Comparison of ENCODE assay signal across 1 cellular context in the genomic region with DNA sequence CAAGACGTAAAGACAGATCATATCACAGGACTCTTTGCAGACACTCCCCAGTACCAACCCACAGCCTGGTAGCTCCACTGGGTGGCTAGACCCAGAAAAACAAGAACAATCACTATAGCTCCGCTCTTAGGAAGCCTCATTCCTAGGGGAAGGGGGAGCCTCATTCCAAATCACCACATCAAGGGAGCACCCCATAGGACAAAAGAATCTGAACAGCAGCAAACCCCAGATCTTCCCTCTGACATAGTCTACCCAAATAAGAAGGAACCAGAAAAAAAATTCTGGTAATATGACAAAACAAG.
TF ChIP-seq lines count a peak whose summit lies in the region.

No MANE protein-coding gene starts in this region.

TF ChIP-seq in WTC11, 78 proteins besides CTCF, POLR2A, EP300 and RAD21:
- TF ChIP-seq ZNF396 (CRISPR knock-in tag; IDR thresholded peaks at IDR 0.05; ENCODE audit: borderline replicate concordance) (no peak), SMAD4 (CRISPR knock-in tag; IDR thresholded peaks at IDR 0.05) (no peak), TEAD1 (CRISPR knock-in tag; IDR thresholded peaks at IDR 0.05) (no peak), GRHL2 (CRISPR knock-in tag; IDR thresholded peaks at IDR 0.05; ENCODE audit: insufficient replicate concordance, severe bottlenecking) (no peak), TCF7 (CRISPR knock-in tag; IDR thresholded peaks at IDR 0.05; ENCODE audit: low read depth) (no peak), ZNF423 (CRISPR knock-in tag; IDR thresholded peaks at IDR 0.05) (no peak), MXD4 (CRISPR knock-in tag; IDR thresholded peaks at IDR 0.05; ENCODE audit: borderline replicate concordance) (no peak), FOXP1 (CRISPR knock-in tag; IDR thresholded peaks at IDR 0.05; ENCODE audit: borderline replicate concordance) (no peak), MYBL2 (CRISPR knock-in tag; IDR thresholded peaks at IDR 0.05) (no peak), ZNF232 (CRISPR knock-in tag; IDR thresholded peaks at IDR 0.05) (no peak)
- TF ChIP-seq, protein P1, sequence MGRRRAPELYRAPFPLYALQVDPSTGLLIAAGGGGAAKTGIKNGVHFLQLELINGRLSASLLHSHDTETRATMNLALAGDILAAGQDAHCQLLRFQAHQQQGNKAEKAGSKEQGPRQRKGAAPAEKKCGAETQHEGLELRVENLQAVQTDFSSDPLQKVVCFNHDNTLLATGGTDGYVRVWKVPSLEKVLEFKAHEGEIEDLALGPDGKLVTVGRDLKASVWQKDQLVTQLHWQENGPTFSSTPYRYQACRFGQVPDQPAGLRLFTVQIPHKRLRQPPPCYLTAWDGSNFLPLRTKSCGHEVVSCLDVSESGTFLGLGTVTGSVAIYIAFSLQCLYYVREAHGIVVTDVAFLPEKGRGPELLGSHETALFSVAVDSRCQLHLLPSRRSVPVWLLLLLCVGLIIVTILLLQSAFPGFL (CRISPR knock-in tag; IDR thresholded peaks at IDR 0.05; ENCODE audit: borderline replicate concordance) = no peak
- TF ChIP-seq, protein P2, sequence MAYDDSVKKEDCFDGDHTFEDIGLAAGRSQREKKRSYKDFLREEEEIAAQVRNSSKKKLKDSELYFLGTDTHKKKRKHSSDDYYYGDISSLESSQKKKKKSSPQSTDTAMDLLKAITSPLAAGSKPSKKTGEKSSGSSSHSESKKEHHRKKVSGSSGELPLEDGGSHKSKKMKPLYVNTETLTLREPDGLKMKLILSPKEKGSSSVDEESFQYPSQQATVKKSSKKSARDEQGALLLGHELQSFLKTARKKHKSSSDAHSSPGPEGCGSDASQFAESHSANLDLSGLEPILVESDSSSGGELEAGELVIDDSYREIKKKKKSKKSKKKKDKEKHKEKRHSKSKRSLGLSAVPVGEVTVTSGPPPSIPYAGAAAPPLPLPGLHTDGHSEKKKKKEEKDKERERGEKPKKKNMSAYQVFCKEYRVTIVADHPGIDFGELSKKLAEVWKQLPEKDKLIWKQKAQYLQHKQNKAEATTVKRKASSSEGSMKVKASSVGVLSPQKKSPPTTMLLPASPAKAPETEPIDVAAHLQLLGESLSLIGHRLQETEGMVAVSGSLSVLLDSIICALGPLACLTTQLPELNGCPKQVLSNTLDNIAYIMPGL (CRISPR knock-in tag; IDR thresholded peaks at IDR 0.05) = no peak
- TF ChIP-seq, protein P3, sequence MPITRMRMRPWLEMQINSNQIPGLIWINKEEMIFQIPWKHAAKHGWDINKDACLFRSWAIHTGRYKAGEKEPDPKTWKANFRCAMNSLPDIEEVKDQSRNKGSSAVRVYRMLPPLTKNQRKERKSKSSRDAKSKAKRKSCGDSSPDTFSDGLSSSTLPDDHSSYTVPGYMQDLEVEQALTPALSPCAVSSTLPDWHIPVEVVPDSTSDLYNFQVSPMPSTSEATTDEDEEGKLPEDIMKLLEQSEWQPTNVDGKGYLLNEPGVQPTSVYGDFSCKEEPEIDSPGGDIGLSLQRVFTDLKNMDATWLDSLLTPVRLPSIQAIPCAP (CRISPR knock-in tag; IDR thresholded peaks at IDR 0.05) = no peak
- TF ChIP-seq, protein P4, sequence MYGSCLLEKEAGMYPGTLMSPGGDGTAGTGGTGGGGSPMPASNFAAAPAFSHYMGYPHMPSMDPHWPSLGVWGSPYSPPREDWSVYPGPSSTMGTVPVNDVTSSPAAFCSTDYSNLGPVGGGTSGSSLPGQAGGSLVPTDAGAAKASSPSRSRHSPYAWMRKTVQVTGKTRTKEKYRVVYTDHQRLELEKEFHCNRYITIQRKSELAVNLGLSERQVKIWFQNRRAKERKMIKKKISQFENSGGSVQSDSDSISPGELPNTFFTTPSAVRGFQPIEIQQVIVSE (CRISPR knock-in tag; IDR thresholded peaks at IDR 0.05; ENCODE audit: borderline replicate concordance) = no peak
- TF ChIP-seq, protein P5, sequence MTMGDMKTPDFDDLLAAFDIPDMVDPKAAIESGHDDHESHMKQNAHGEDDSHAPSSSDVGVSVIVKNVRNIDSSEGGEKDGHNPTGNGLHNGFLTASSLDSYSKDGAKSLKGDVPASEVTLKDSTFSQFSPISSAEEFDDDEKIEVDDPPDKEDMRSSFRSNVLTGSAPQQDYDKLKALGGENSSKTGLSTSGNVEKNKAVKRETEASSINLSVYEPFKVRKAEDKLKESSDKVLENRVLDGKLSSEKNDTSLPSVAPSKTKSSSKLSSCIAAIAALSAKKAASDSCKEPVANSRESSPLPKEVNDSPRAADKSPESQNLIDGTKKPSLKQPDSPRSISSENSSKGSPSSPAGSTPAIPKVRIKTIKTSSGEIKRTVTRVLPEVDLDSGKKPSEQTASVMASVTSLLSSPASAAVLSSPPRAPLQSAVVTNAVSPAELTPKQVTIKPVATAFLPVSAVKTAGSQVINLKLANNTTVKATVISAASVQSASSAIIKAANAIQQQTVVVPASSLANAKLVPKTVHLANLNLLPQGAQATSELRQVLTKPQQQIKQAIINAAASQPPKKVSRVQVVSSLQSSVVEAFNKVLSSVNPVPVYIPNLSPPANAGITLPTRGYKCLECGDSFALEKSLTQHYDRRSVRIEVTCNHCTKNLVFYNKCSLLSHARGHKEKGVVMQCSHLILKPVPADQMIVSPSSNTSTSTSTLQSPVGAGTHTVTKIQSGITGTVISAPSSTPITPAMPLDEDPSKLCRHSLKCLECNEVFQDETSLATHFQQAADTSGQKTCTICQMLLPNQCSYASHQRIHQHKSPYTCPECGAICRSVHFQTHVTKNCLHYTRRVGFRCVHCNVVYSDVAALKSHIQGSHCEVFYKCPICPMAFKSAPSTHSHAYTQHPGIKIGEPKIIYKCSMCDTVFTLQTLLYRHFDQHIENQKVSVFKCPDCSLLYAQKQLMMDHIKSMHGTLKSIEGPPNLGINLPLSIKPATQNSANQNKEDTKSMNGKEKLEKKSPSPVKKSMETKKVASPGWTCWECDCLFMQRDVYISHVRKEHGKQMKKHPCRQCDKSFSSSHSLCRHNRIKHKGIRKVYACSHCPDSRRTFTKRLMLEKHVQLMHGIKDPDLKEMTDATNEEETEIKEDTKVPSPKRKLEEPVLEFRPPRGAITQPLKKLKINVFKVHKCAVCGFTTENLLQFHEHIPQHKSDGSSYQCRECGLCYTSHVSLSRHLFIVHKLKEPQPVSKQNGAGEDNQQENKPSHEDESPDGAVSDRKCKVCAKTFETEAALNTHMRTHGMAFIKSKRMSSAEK (CRISPR knock-in tag; IDR thresholded peaks at IDR 0.05; ENCODE audit: borderline replicate concordance) = no peak
- TF ChIP-seq, protein P6, sequence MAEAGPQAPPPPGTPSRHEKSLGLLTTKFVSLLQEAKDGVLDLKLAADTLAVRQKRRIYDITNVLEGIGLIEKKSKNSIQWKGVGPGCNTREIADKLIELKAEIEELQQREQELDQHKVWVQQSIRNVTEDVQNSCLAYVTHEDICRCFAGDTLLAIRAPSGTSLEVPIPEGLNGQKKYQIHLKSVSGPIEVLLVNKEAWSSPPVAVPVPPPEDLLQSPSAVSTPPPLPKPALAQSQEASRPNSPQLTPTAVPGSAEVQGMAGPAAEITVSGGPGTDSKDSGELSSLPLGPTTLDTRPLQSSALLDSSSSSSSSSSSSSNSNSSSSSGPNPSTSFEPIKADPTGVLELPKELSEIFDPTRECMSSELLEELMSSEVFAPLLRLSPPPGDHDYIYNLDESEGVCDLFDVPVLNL (CRISPR knock-in tag; IDR thresholded peaks at IDR 0.05; ENCODE audit: borderline replicate concordance, low read depth) = no peak
- TF ChIP-seq, protein P7, sequence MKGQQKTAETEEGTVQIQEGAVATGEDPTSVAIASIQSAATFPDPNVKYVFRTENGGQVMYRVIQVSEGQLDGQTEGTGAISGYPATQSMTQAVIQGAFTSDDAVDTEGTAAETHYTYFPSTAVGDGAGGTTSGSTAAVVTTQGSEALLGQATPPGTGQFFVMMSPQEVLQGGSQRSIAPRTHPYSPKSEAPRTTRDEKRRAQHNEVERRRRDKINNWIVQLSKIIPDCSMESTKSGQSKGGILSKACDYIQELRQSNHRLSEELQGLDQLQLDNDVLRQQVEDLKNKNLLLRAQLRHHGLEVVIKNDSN (CRISPR knock-in tag; IDR thresholded peaks at IDR 0.05) = no peak
TF ChIP-seq in WTC11: peak in this region for 0.
